ENCODE assay signal across 30 cellular contexts in genomic region chr4:78308517-78308916, GRCh38.
"Had no signal": no experiment of that assay in that cellular context is flagged by ENCODE, and none has a peak within 500 bp of the region (broad histone marks: within the 10 kb centered on the region; RNA-seq: fewer than 3 reads in every experiment).

No MANE protein-coding gene starts in this region.

- ATAC-seq: activated CD4-positive, CD25-positive, alpha-beta regulatory T cell treated with anti-CD3 and anti-CD28 coated beads, Interleukin-2, amount 50 U/mL, for 24 hours; body of pancreas; left cardiac atrium; natural killer cell; right cardiac atrium; stimulated activated naive CD8-positive, alpha-beta T cell treated with anti-CD3 and anti-CD28 coated beads, Interleukin-15, Interleukin-2, amounts not matched to agents 100 U/mL and 50 U/mL, for 24 hours had no signal

- H3K4me1 ChIP-seq: adrenal gland, body of pancreas, parathyroid adenoma, uterus had no signal

- H3K36me3 ChIP-seq: adrenal gland, thoracic aorta, uterus had no signal

- H3K9me3 Mint-ChIP-seq: T-helper 2 cell treated with Interferon-gamma antibody and Interleukin-4, amounts not matched to agents 5 μg/mL and 100 μg/mL, for 36 hours; type B pancreatic cell had no signal

- DNase-seq: activated CD4-positive, alpha-beta T cell treated with anti-CD3 and anti-CD28 coated beads for 48 hours; activated CD4-positive, alpha-beta T cell treated with anti-CD3 and anti-CD28 coated beads, Interleukin-2, amount 50 U/mL, for 48 hours; activated CD8-positive, alpha-beta memory T cell treated with anti-CD3 and anti-CD28 coated beads for 24 hours; activated effector memory CD4-positive, alpha-beta T cell treated with Interleukin-2 at 50 U/mL for 16 hours; activated naive CD4-positive, alpha-beta T cell treated with Interleukin-2 at 50 U/mL for 16 hours; activated naive CD8-positive, alpha-beta T cell treated with anti-CD3 and anti-CD28 coated beads for 36 hours; adrenal gland; aorta; body of pancreas; dermis blood vessel endothelial cell; effector CD4-positive, alpha-beta T cell; glutamatergic neuron; left cardiac atrium; midbrain; natural killer cell; right cardiac atrium; stimulated activated CD4-positive, alpha-beta T cell treated with anti-CD3 and anti-CD28 coated beads, Interleukin-2, amount 100 ng/mL, for 48 hours; stimulated activated naive CD8-positive, alpha-beta T cell treated with anti-CD3 and anti-CD28 coated beads, Interleukin-15, Interleukin-2, amounts not matched to agents 100 U/mL and 50 U/mL, for 24 hours; T-helper 1 cell; uterus had no signal

- H3K27me3 Mint-ChIP-seq: type B pancreatic cell had no signal

- H3K4me1 Mint-ChIP-seq: natural killer cell had no signal

- H3K4me3 ChIP-seq: adrenal gland, body of pancreas, thoracic aorta, uterus had no signal

- H3K36me3 Mint-ChIP-seq: activated naive CD8-positive, alpha-beta T cell treated with anti-CD3 and anti-CD28 coated beads for 36 hours; natural killer cell had no signal

- H3K27ac Mint-ChIP-seq: activated naive CD8-positive, alpha-beta T cell treated with anti-CD3 and anti-CD28 coated beads for 36 hours; natural killer cell; T-helper 2 cell treated with Interferon-gamma antibody and Interleukin-4, amounts not matched to agents 5 μg/mL and 100 μg/mL, for 36 hours; type B pancreatic cell had no signal

- H3K27ac ChIP-seq: adrenal gland, body of pancreas, parathyroid adenoma, thoracic aorta, uterus, VCaP had no signal

- FAIRE-seq: colon, endometrium, frontal cortex, islet of Langerhans had no signal

- H3K4me3 Mint-ChIP-seq: activated naive CD8-positive, alpha-beta T cell treated with anti-CD3 and anti-CD28 coated beads for 36 hours; natural killer cell; T-helper 2 cell treated with Interferon-gamma antibody and Interleukin-4, amounts not matched to agents 5 μg/mL and 100 μg/mL, for 36 hours; type B pancreatic cell had no signal

- H3K9ac ChIP-seq: parathyroid adenoma had no signal

- H3K9me3 ChIP-seq: adrenal gland, body of pancreas, thoracic aorta, uterus had no signal
